Comparison of ENCODE assay signal across 21 cellular contexts in genomic region chr13:95385373-95385772, GRCh38.
"Had no signal": no experiment of that assay in that cellular context is flagged by ENCODE, and none has a peak within 500 bp of the region (broad histone marks: within the 10 kb centered on the region; RNA-seq: fewer than 3 reads in every experiment).

No MANE protein-coding gene starts in this region.

- FAIRE-seq: HepG2, RCC 7860 had no signal

- H3K27ac Mint-ChIP-seq: IgD-negative memory B cell had no signal

- H3K36me3 Mint-ChIP-seq: IgD-negative memory B cell had no signal

- DNase-seq: KBM-7, NCI-H1048, NCI-H1105, NCI-H1417, NCI-H1436 treated with DMSO at 0.1 percent for 48 hours, NCI-H1694, NCI-H187 treated with DMSO at 0.1 percent for 48 hours, NCI-H2029 treated with DMSO at 0.1 percent for 48 hours, NCI-H2107, NCI-H2227 treated with DMSO at 0.1 percent for 48 hours, NCI-H524, NCI-H526 treated with DMSO at 0.1 percent for 48 hours, NCI-H748 treated with DMSO at 0.1 percent for 48 hours, Right ventricle myocardium superior, RPMI8226, SIG-M5 had no signal

- ATAC-seq: HepG2 had no signal

- H3K27ac ChIP-seq: SJSA1, SK-N-MC had no signal

- H3K36me3 ChIP-seq: SJSA1 had no signal

- H3K9me3 Mint-ChIP-seq: IgD-negative memory B cell had no signal

- H3K4me1 ChIP-seq: SJSA1 had no signal

- H3K4me3 ChIP-seq: SJSA1, SK-N-MC had no signal

- H3K9me3 ChIP-seq: SJSA1 had no signal
